ENCODE assay signal across 18 cellular contexts in the genomic region with DNA sequence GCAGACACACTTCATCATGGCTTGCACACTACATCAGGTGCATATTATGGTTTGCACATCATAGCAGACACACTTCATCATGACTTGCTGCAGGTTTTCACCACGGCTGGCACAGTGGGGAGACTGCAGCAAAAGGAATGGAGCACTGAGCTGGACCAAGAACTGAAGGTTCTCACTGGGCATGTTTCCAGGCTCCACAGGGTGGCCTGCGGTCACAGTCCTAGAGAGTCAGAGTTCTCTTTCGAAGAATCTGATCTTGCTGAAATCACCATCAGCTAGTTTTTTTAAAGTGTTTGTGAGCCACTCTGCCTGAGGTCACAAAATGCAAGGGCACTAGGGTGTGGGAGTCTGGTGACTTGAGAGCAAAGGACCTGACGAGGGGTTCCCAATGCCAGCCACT.
"Had no signal": no experiment of that assay in that cellular context is flagged by ENCODE, and none has a peak within 500 bp of the region (broad histone marks: within the 10 kb centered on the region; RNA-seq: fewer than 3 reads in every experiment).

No MANE protein-coding gene starts in this region.

- DNase-seq: activated CD4-positive, alpha-beta T cell treated with anti-CD3 and anti-CD28 coated beads, Interleukin-2, amount 50 U/mL, for 1 hour; activated CD8-positive, alpha-beta memory T cell treated with anti-CD3 and anti-CD28 coated beads, Interleukin-2, amount 50 U/mL, for 4 hours; activated effector memory CD4-positive, alpha-beta T cell treated with anti-CD3 and anti-CD28 coated beads, Interleukin-2, amount 50 U/mL, for 16 hours; activated naive CD4-positive, alpha-beta T cell treated with anti-CD3 and anti-CD28 coated beads, Interleukin-2, amount 50 U/mL, for 16 hours; activated T-cell treated with anti-CD3 and anti-CD28 coated beads, Interleukin-2, amount 50 U/mL, for 48 hours; effector memory CD8-positive, alpha-beta T cell; foreskin keratinocyte; left cardiac atrium; midbrain; nephron progenitor cell; nucleus accumbens; sigmoid colon; stimulated activated naive B cell treated with anti-CD40 and anti-IgM and Interleukin-4, amounts not matched to agents 10 μg/mL and 1 μg/mL and 100 μg/mL, for 72 hours; thyroid gland had no signal

- FAIRE-seq: astrocyte, islet of Langerhans, TTC549 had no signal

- ATAC-seq: effector memory CD8-positive, alpha-beta T cell; foreskin keratinocyte; left cardiac atrium; stimulated activated naive B cell treated with anti-CD40 and anti-IgM and Interleukin-4, amounts not matched to agents 10 μg/mL and 1 μg/mL and 100 μg/mL, for 72 hours; WTC11 had no signal
